In genomic region chr10:122765412-122765811, GRCh38 we compare ENCODE assay signal across 27 cellular contexts.
"Had no signal": no experiment of that assay in that cellular context is flagged by ENCODE, and none has a peak within 500 bp of the region (broad histone marks: within the 10 kb centered on the region; RNA-seq: fewer than 3 reads in every experiment).

No MANE protein-coding gene starts in this region.

- ATAC-seq: stimulated activated effector memory CD8-positive, alpha-beta T cell treated with anti-CD3 and anti-CD28 coated beads, Interleukin-12 subunit alpha, Interleukin-12 subunit beta, amount 100 ng/mL, for 72 hours; stimulated activated memory B cell treated with anti-CD40 and anti-IgM and Interleukin-4, amounts not matched to agents 10 μg/mL and 1 μg/mL and 100 μg/mL, for 72 hours; stimulated activated naive B cell treated with anti-CD40 and anti-IgM and Interleukin-4, amounts not matched to agents 10 μg/mL and 1 μg/mL and 100 μg/mL, for 72 hours; stimulated activated naive CD8-positive, alpha-beta T cell treated with anti-CD3 and anti-CD28 coated beads, Interleukin-15, amount 100 ng/mL, for 72 hours; stimulated activated naive CD8-positive, alpha-beta T cell treated with anti-CD3 and anti-CD28 coated beads, Interleukin-15, Interleukin-2, amounts not matched to agents 100 U/mL and 50 U/mL, for 24 hours; upper lobe of right lung had no signal

- H3K27ac ChIP-seq: stomach, suprapubic skin, testis, thoracic aorta, thyroid gland, tibial artery, tibial nerve, transverse colon, upper lobe of left lung, upper lobe of right lung, uterus, vagina had no signal

- FAIRE-seq: urothelium cell line had no signal

- H3K4me1 ChIP-seq: stomach, suprapubic skin, testis, thyroid gland, tibial artery, tibial nerve, transverse colon, upper lobe of left lung, upper lobe of right lung, uterus, vagina had no signal

- H3K9me3 ChIP-seq: testis, thoracic aorta, thyroid gland, upper lobe of right lung, uterus, vagina had no signal

- DNase-seq: stimulated activated CD4-positive, alpha-beta T cell treated with anti-CD3 and anti-CD28 coated beads, Interleukin-2, amount 100 ng/mL, for 48 hours; stimulated activated CD4-positive, alpha-beta T cell treated with anti-CD3 and anti-CD28 coated beads, Interleukin-4, amount 100 ng/mL, for 1 hour; stimulated activated CD4-positive, alpha-beta T cell treated with anti-CD3 and anti-CD28 coated beads, Interleukin-4, amount 100 ng/mL, for 24 hours; stimulated activated CD4-positive, alpha-beta T cell treated with anti-CD3 and anti-CD28 coated beads, Interleukin-4, amount 100 ng/mL, for 4 hours; stimulated activated CD8-positive, alpha-beta memory T cell treated with anti-CD3 and anti-CD28 coated beads, Interleukin-4, amount 100 ng/mL, for 48 hours; stimulated activated naive B cell treated with anti-CD40 and anti-IgM and Interleukin-4, amounts not matched to agents 10 μg/mL and 1 μg/mL and 100 μg/mL, for 72 hours; stimulated activated naive CD4-positive, alpha-beta T cell; stimulated activated naive CD4-positive, alpha-beta T cell treated with Interleukin-2 at 50 U/mL for 16 hours; stimulated activated naive CD8-positive, alpha-beta T cell treated with anti-CD3 and anti-CD28 coated beads, Interleukin-15, amount 100 ng/mL, for 72 hours; stimulated activated naive CD8-positive, alpha-beta T cell treated with anti-CD3 and anti-CD28 coated beads, Interleukin-15, Interleukin-2, amounts not matched to agents 100 U/mL and 50 U/mL, for 24 hours; stomach; substantia nigra; testis; thyroid gland; tibial artery; transverse colon; trophoblast cell; upper lobe of left lung; upper lobe of right lung; uterus had no signal

- H3K4me3 ChIP-seq: stomach, suprapubic skin, testis, thoracic aorta, thyroid gland, tibial artery, tibial nerve, transverse colon, upper lobe of left lung, upper lobe of right lung, uterus, vagina had no signal

- H3K36me3 ChIP-seq: stomach, suprapubic skin, thoracic aorta, thyroid gland, tibial artery, tibial nerve, transverse colon, upper lobe of left lung, upper lobe of right lung, uterus, vagina had no signal

- H3K27me3 ChIP-seq: suprapubic skin, testis, thyroid gland, tibial artery, tibial nerve, transverse colon, upper lobe of left lung, upper lobe of right lung, uterus, vagina had no signal
